In genomic region chr4:23932935-23933334, GRCh38 we compare ENCODE assay signal across 13 cellular contexts. TPM values are rescaled to one million over a fixed set of nuclear protein-coding genes. Genes with fewer than 3 reads are reported as not detected.
DNase-seq lines count a peak whose midpoint lies in the region; ATAC-seq and TF ChIP-seq lines count a peak whose summit lies in the region.
"Had no signal": no experiment of that assay in that cellular context is flagged by ENCODE, and none has a peak within 500 bp of the region (broad histone marks: within the 10 kb centered on the region; RNA-seq: fewer than 3 reads in every experiment).

No MANE protein-coding gene starts in this region.

- CTCF ChIA-PET in WTC11 (lab: Charles Lee) (interaction anchor here (0.6 to 4.3 kb wide), 46 partner anchors 8 to 565 kb away, joined by 3 to 37 read pairs (median 4); partner anchors contain the start of gene PPARGC1A), GM10248 (lab: Yijun Ruan, JAX) (interaction anchor here (1.2 kb wide), 1 partner anchor 27 kb away, joined by 3 read pairs; no protein-coding TSS in a partner anchor)

- no peaks in the 10 kb centered on the region for H3K36me3 ChIP-seq in GM23338 (ENCODE audit: insufficient read depth)
- H3K36me3 ChIP-seq in gastroesophageal sphincter: no peaks in the 10 kb centered on the region
- H3K36me3 ChIP-seq: tibial artery had no signal

- peak overlapping the region; percentile 37 for H3K27ac Mint-ChIP-seq in GM23338
- peak overlapping the region; percentile 81 for H3K27ac Mint-ChIP-seq in WTC11
- H3K27ac Mint-ChIP-seq: activated naive CD8-positive, alpha-beta T cell; progenitor cell of endocrine pancreas; T-helper 1 cell treated with Interleukin-12 subunit alpha and Interleukin-12 subunit beta and Interleukin-4 antibody, amounts not matched to agents 30 μg/mL and 1 μg/mL, for 36 hours had no signal

- H3F3A ChIP-seq in GM23338 (replicated peaks; ENCODE audit: low read depth): no peaks in the 10 kb centered on the region

- DNase-seq in GM23338 (ENCODE audit: low spot score) (peak; percentile 88), WTC11 (ENCODE audit: low spot score) (peak; percentile 32), skeletal muscle cell (ENCODE audit: low read depth) (peak; percentile 23), GM10248 (ENCODE audit: extremely low spot score) (no peak), DMS 273 treated with DMSO at 0.1 percent for 48 hours (lab: John Stamatoyannopoulos, UW) (no peak)
- DNase-seq: tibial artery had no signal

- no peaks in the 10 kb centered on the region for H3K9me3 ChIP-seq in gastroesophageal sphincter
- H3K9me3 ChIP-seq: tibial artery had no signal

- no peak for TF ChIP-seq POLR2A in gastroesophageal sphincter (IDR thresholded peaks at IDR 0.05)

- no peaks in the 10 kb centered on the region for H4K20me1 ChIP-seq in GM23338 (replicated peaks; ENCODE audit: insufficient read depth)

- H2AFZ ChIP-seq in GM23338: no peak overlapping the region

- H3K9me3 Mint-ChIP-seq in GM23338 (peaks cover 4% of the 10 kb centered on the region; the same call in 1 of the 3 replicates), WTC11 (peaks cover 5% of the 10 kb centered on the region)
- H3K9me3 Mint-ChIP-seq: T-helper 1 cell treated with Interleukin-12 subunit alpha and Interleukin-12 subunit beta and Interleukin-4 antibody, amounts not matched to agents 30 μg/mL and 1 μg/mL, for 36 hours had no signal

- H3K9me2 ChIP-seq in GM23338 (ENCODE audit: insufficient read depth): no peaks in the 10 kb centered on the region

- H3K27me3 ChIP-seq in GM23338 (ENCODE audit: insufficient read depth) (no peaks in the 10 kb centered on the region), gastroesophageal sphincter (no peaks in the 10 kb centered on the region)
- H3K27me3 ChIP-seq: tibial artery had no signal

- H3K4me1 ChIP-seq in GM23338 (ENCODE audit: insufficient read depth): peaks cover 41% of the 10 kb centered on the region
- peaks cover 4 to 63% (median 18%) of the 10 kb centered on the region in 3 donors for H3K4me1 ChIP-seq in gastroesophageal sphincter

- H3K27me3 Mint-ChIP-seq in GM23338 (ENCODE audit: insufficient read depth, low read depth, poor library complexity): peaks cover 4% of the 10 kb centered on the region
- peaks cover 3% of the 10 kb centered on the region; the same call in 1 of the 2 replicates for H3K27me3 Mint-ChIP-seq in WTC11 (ENCODE audit: low read depth)
- H3K27me3 Mint-ChIP-seq: activated naive CD8-positive, alpha-beta T cell; progenitor cell of endocrine pancreas had no signal

- H3K4me3 Mint-ChIP-seq in GM23338 (peak overlapping the region; percentile 16; the same call in 2 of the 3 replicates), WTC11 (peak overlapping the region; percentile 34)
- H3K4me3 Mint-ChIP-seq: activated naive CD8-positive, alpha-beta T cell; T-helper 1 cell treated with Interleukin-12 subunit alpha and Interleukin-12 subunit beta and Interleukin-4 antibody, amounts not matched to agents 30 μg/mL and 1 μg/mL, for 36 hours had no signal

- H3K4me2 ChIP-seq in GM23338: peak overlapping the region; percentile 53

- POLR2A ChIA-PET in WTC11 (lab: Charles Lee) (no interaction called here), GM10248 (lab: Yijun Ruan, JAX) (no interaction called here)

- H3K36me3 Mint-ChIP-seq in GM23338 (ENCODE audit: low read depth) (0 out of 3 replicates have a peak, but pooled peaks cover 4% of the 10 kb centered on the region), WTC11 (peaks cover 3% of the 10 kb centered on the region; the same call in 1 of the 2 replicates)
- H3K36me3 Mint-ChIP-seq: activated naive CD8-positive, alpha-beta T cell had no signal

- H3K27ac ChIP-seq in GM23338 (ENCODE audit: low read depth) (0 out of 2 replicates have a peak overlapping the region, but pooled peaks have one; percentile 4), gastroesophageal sphincter (peak overlapping the region; percentile 47 to 75 (median 60))
- H3K27ac ChIP-seq: tibial artery had no signal

- ATAC-seq in GM23338 (peak; percentile 78), WTC11 (peak; percentile 73), gastroesophageal sphincter (no peak), GM21360 (IDR thresholded peaks at IDR 0.05; ENCODE audit: unreplicated experiment) (no peak), GM19467 (IDR thresholded peaks at IDR 0.05; ENCODE audit: unreplicated experiment) (no peak)

- TF ChIP-seq CTCF in GM23338 (conservative IDR thresholded peaks at IDR 0.05; ENCODE audit: low read depth in 2 of 2) (peak; percentile 57 to 60), WTC11 (IDR thresholded peaks at IDR 0.05) (no peak), gastroesophageal sphincter (IDR thresholded peaks at IDR 0.05) (peak in 1 of 4 experiments; percentile 49), GM10248 (IDR thresholded peaks at IDR 0.05; ENCODE audit: control extremely low read depth, extremely low read depth, low read depth, missing control alignments) (no peak)

- H3K4me3 ChIP-seq in GM23338 (peak overlapping the region; percentile 20; the same call in 1 of the 2 replicates), gastroesophageal sphincter (no peak overlapping the region), skeletal muscle cell (ENCODE audit: low read depth, low read length) (no peak overlapping the region)
- H3K4me3 ChIP-seq: tibial artery had no signal

- WGBS in gastroesophageal sphincter (ENCODE audit: low coverage in 1 of 2), 2 donors: 0 to 34% methylated on average over 1 to 4 of the region's 4 CpGs

- H3K4me1 Mint-ChIP-seq in GM23338: peaks cover 57% of the 10 kb centered on the region
- H3K4me1 Mint-ChIP-seq in WTC11: peaks cover 73% of the 10 kb centered on the region

- H3K79me2 ChIP-seq in GM23338 (replicated peaks; ENCODE audit: insufficient read depth): no peaks in the 10 kb centered on the region

- TF ChIP-seq EP300 in gastroesophageal sphincter (IDR thresholded peaks at IDR 0.05): no peak

TF ChIP-seq in GM23338, 12 proteins besides CTCF, POLR2A, EP300 and RAD21 (continues in another document):
- TF ChIP-seq EZH2phosphoT487 (IDR thresholded peaks at IDR 0.05; ENCODE audit: unreplicated experiment): no peak
- no peak for TF ChIP-seq ZNF114 (CRISPR knock-in tag; IDR thresholded peaks at IDR 0.05)
- TF ChIP-seq CREB1 (CRISPR knock-in tag; IDR thresholded peaks at IDR 0.05; ENCODE audit: low read depth): no peak

TF ChIP-seq in WTC11, 78 proteins besides CTCF, POLR2A, EP300 and RAD21 (continues in another document):
- TF ChIP-seq PRDM15 (CRISPR knock-in tag; IDR thresholded peaks at IDR 0.05): no peak
- TF ChIP-seq NFE2L1 (CRISPR knock-in tag; IDR thresholded peaks at IDR 0.05): no peak
- no peak for TF ChIP-seq SMAD3 (CRISPR knock-in tag; IDR thresholded peaks at IDR 0.05; ENCODE audit: borderline replicate concordance)
- no peak for TF ChIP-seq E2F1 (CRISPR knock-in tag; IDR thresholded peaks at IDR 0.05)
- TF ChIP-seq USF1 (CRISPR knock-in tag; IDR thresholded peaks at IDR 0.05): no peak
- no peak for TF ChIP-seq CBFB (CRISPR knock-in tag; IDR thresholded peaks at IDR 0.05; ENCODE audit: low read depth)
- no peak for TF ChIP-seq ZNF671 (CRISPR knock-in tag; IDR thresholded peaks at IDR 0.05)

RNA-seq across cellular contexts. Expression of gene PPARGC1A, which starts 43.1 kb away (rescaled TPM):
- total RNA-seq in GM23338 (2014; rRNA removed; shearing (Covaris generic)): 0.54 and 3.3 TPM in 2 replicates
- polyA plus RNA-seq in GM23338 (2016; fragmentation: Nextera tagmentation; extraction: Ambion mirVana): 0.12 and 0.76 TPM in 2 replicates
- total RNA-seq in WTC11 (2021) (1.9 to 2.9 TPM (median 2.0 TPM) in 3 replicates), gastroesophageal sphincter (10 to 100 TPM in 2 of 4 donors, 1 to 10 TPM in 2; 5.8 to 43.7 (median 18.3) TPM)
- total RNA-seq: activated CD8-positive, alpha-beta memory T cell treated with anti-CD3 and anti-CD28 coated beads for 36 hours had no signal

Comparison
In these comparisons a context has a peak if more than half of its experiments do, and no peak if none do; other contexts are left out.
1. ATAC-seq: peak in GM23338 (single experiment) and WTC11 (single experiment); none in gastroesophageal sphincter (single experiment), GM21360 (single experiment) and GM19467 (single experiment).
2. DNase-seq: peak in GM23338 (single experiment), WTC11 (single experiment) and skeletal muscle cell (single experiment); none in GM10248 (single experiment) and DMS 273 treated with DMSO at 0.1 percent for 48 hours (single experiment).
3. CTCF ChIP-seq: peak in GM23338 (2 of 2); none in WTC11 (single experiment) and GM10248 (single experiment).